2 cellular contexts compared by ENCODE assay signal in genomic region chr19:8240274-8241229, GRCh38.
A peak's percentile ranks its signal among the peaks of the same experiment; 100 is the strongest.
TF ChIP-seq lines count a peak whose summit lies in the region.

No MANE protein-coding gene starts in this region.

TF ChIP-seq in GM23338, 12 proteins besides CTCF, POLR2A, EP300 and RAD21 (continued from another document):
- TF ChIP-seq REST (IDR thresholded peaks at IDR 0.05; ENCODE audit: unreplicated experiment) (no peak), EZH2phosphoT487 (IDR thresholded peaks at IDR 0.05; ENCODE audit: unreplicated experiment) (no peak), POLR2AphosphoS5 (IDR thresholded peaks at IDR 0.05; ENCODE audit: low read depth) (peak; percentile 49; the same call in 1 of the 2 replicates), CREB1 (CRISPR knock-in tag; IDR thresholded peaks at IDR 0.05; ENCODE audit: low read depth) (no peak)

TF ChIP-seq in endothelial cell of umbilical vein, 7 proteins besides CTCF, POLR2A, EP300 and RAD21 (continued from another document):
- peak; percentile 92 for TF ChIP-seq MAX (IDR thresholded peaks at IDR 0.05; ENCODE audit: insufficient read depth, insufficient read length)
- no peak for TF ChIP-seq MYC (IDR thresholded peaks at IDR 0.05; ENCODE audit: low read depth, low read length)
